In the genomic region with DNA sequence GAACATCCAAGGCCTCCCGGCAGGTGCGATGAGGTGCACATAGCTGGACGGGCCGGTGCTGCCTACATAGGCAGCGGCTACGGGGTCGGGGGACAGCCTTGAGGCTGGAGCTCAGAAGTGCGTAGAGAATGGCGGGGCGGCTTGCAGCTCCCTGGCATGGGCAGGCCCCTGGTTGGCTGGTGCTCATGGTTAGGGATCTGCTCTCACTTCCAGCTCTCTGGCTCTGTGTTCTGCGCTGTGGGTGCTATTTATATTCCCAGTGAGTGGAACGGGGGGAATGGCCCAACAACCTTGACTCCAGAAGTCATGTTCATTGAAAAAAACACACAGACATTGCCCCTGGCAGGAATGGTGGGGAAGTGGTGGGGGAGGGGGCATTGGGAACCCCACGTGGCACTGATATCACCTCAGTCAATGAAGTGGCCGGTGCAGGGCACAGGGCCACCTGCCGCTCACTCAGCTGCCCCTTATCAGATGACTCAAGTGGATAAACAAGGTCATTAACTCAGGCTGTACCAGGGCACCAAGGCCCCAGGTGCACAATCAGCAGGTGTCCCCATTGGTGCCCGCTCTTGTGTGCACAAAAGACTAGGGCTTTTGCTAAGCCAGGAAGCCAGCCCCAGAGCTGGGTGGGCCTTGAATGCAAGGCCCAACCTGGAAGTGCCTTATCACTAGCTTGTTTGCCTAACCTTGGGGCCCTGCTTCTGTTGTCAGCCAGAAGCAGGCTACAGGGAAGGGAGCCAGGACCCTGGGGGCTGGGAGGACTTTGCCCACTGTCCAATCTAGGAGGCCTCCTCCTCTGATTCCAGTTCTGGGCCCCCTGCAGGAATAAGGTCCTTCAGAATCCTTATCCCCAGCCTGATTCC, we compare ENCODE assay signal across 1 cellular context.
TF ChIP-seq lines count a peak whose summit lies in the region.

NR0B2 (minus strand) TSS at position 222 of the 866 bp plus-strand sequence; CDS start at position 187, 35 bp downstream.

TF ChIP-seq in HepG2, 621 proteins besides CTCF, POLR2A, EP300 and RAD21 (continued from another document and continues in another):
- TF ChIP-seq SIN3B (IDR thresholded peaks at IDR 0.05; ENCODE audit: low read length) (no peak; the same call in 1 of the 2 replicates), ZNF280D (CRISPR knock-in tag; IDR thresholded peaks at IDR 0.05) (peak; percentile 52), MEIS2 (CRISPR knock-in tag; IDR thresholded peaks at IDR 0.05) (peak; percentile 82; the same call in 1 of the 2 replicates), GZF1 (CRISPR knock-in tag; IDR thresholded peaks at IDR 0.05) (peak; percentile 45), NFIC (IDR thresholded peaks at IDR 0.05; ENCODE audit: low read length) (peak; percentile 90), ZNF761 (CRISPR knock-in tag; conservative IDR thresholded peaks at IDR 0.05) (peak; percentile 97), HNRNPL (IDR thresholded peaks at IDR 0.05; ENCODE audit: low read depth, low read length) (peak; percentile 100), PCBP1 (IDR thresholded peaks at IDR 0.05; ENCODE audit: borderline replicate concordance, low read depth, low read length) (0 out of 2 replicates have a peak, but pooled peaks have one; percentile 40), ZFP82 (CRISPR knock-in tag; IDR thresholded peaks at IDR 0.05; ENCODE audit: borderline replicate concordance) (no peak; the same call in none of the 2 replicates), ZNF512B (CRISPR knock-in tag; IDR thresholded peaks at IDR 0.05; ENCODE audit: borderline replicate concordance) (0 out of 2 replicates have a peak, but pooled peaks have one; percentile 26), THRA (CRISPR knock-in tag; IDR thresholded peaks at IDR 0.05; ENCODE audit: borderline replicate concordance) (peak; percentile 97), ZNF281 (CRISPR knock-in tag; IDR thresholded peaks at IDR 0.05; ENCODE audit: borderline replicate concordance) (peak; percentile 98), KAT7 (CRISPR knock-in tag; IDR thresholded peaks at IDR 0.05; ENCODE audit: borderline replicate concordance) (peak; percentile 72), JUNB (CRISPR knock-in tag; IDR thresholded peaks at IDR 0.05; ENCODE audit: borderline replicate concordance) (peak; percentile 97), ZNF296 (CRISPR knock-in tag; conservative IDR thresholded peaks at IDR 0.05) (peak; percentile 58), CBX1 (IDR thresholded peaks at IDR 0.05; ENCODE audit: low read depth) (peak; percentile 96), HMG20B (CRISPR knock-in tag; conservative IDR thresholded peaks at IDR 0.05) (peak; percentile 84), ZBTB40 (IDR thresholded peaks at IDR 0.05) (no peak), ZBTB40 (CRISPR knock-in tag; IDR thresholded peaks at IDR 0.05) (peak; percentile 46; the same call in 1 of the 2 replicates), FIP1L1 (IDR thresholded peaks at IDR 0.05; ENCODE audit: borderline replicate concordance, insufficient read depth, low read depth, low read length) (peak; percentile 70; the same call in 1 of the 2 replicates)
- TF ChIP-seq, protein P1, sequence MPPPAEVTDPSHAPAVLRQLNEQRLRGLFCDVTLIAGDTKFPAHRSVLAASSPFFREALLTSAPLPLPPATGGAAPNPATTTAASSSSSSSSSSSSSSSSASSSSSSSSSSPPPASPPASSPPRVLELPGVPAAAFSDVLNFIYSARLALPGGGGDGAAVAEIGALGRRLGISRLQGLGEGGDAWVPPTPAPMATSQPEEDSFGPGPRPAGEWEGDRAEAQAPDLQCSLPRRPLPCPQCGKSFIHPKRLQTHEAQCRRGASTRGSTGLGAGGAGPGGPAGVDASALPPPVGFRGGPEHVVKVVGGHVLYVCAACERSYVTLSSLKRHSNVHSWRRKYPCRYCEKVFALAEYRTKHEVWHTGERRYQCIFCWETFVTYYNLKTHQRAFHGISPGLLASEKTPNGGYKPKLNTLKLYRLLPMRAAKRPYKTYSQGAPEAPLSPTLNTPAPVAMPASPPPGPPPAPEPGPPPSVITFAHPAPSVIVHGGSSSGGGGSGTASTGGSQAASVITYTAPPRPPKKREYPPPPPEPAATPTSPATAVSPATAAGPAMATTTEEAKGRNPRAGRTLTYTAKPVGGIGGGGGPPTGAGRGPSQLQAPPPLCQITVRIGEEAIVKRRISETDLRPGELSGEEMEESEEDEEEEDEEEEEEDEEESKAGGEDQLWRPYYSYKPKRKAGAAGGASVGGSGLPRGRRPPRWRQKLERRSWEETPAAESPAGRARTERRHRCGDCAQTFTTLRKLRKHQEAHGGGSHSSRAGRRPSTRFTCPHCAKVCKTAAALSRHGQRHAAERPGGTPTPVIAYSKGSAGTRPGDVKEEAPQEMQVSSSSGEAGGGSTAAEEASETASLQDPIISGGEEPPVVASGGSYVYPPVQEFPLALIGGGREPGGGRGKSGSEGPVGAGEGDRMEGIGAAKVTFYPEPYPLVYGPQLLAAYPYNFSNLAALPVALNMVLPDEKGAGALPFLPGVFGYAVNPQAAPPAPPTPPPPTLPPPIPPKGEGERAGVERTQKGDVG (CRISPR knock-in tag; IDR thresholded peaks at IDR 0.05; ENCODE audit: borderline replicate concordance): peak; percentile 94; the same call in 1 of the 2 replicates
- TF ChIP-seq, protein P2, sequence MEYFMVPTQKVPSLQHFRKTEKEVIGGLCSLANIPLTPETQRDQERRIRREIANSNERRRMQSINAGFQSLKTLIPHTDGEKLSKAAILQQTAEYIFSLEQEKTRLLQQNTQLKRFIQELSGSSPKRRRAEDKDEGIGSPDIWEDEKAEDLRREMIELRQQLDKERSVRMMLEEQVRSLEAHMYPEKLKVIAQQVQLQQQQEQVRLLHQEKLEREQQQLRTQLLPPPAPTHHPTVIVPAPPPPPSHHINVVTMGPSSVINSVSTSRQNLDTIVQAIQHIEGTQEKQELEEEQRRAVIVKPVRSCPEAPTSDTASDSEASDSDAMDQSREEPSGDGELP (IDR thresholded peaks at IDR 0.05; ENCODE audit: borderline replicate concordance, low read depth): peak; percentile 99
